8 cellular contexts compared by ENCODE assay signal in genomic region chr6:57350316-57350842, GRCh38. TPM values are rescaled to one million over a fixed set of nuclear protein-coding genes. Genes with fewer than 3 reads are reported as not detected.
DNase-seq lines count a peak whose midpoint lies in the region; ATAC-seq, FAIRE-seq and TF ChIP-seq lines count a peak whose summit lies in the region.
"Not testable (repeated sequence)": the region's sequence is repeated elsewhere in the genome, so short reads cannot be mapped to it uniquely, and the experiment has no call there.

No MANE protein-coding gene starts in this region.

- not testable (repeated sequence) for BruUV-seq in GM12878 (replicated peaks; lab: Mats Ljungman, UMichigan)

- H3K4me3 ChIP-seq in GM12865 (ENCODE audit: low read depth, low read length); GM12878: not testable (repeated sequence)

- not testable (repeated sequence) for FAIRE-seq in GM12878 (lab: Jason Lieb, UNC)

- WGBS in GM12878 (ENCODE audit: insufficient coverage, insufficient replicate concordance, low lambda C conversion rate, missing lambda C conversion rate) = 69% methylated on average over 6 of the region's 6 CpGs

- peak; percentile 76 for ATAC-seq in GM19351 (IDR thresholded peaks at IDR 0.05; ENCODE audit: unreplicated experiment)
- ATAC-seq in GM21529 (IDR thresholded peaks at IDR 0.05; ENCODE audit: unreplicated experiment) = peak; percentile 63
- peak; percentile 71 for ATAC-seq in HG02798 (IDR thresholded peaks at IDR 0.05; ENCODE audit: poor library complexity, unreplicated experiment)
- ATAC-seq in HG03378 (IDR thresholded peaks at IDR 0.05; ENCODE audit: unreplicated experiment) = peak; percentile 67
- ATAC-seq in GM12878 = peak; percentile 86
- peak; percentile 71 for ATAC-seq in sciatic nerve

- intact Hi-C loops in GM12878 (cut with micrococcal nuclease; ENCODE audit: unreplicated experiment); sciatic nerve (cut with DNase I): not testable (repeated sequence)

- not testable (repeated sequence) for H4K20me1 ChIP-seq in GM12878 (ENCODE audit: control insufficient read depth, insufficient read depth)

- H3K27ac ChIP-seq in GM12878 (ENCODE audit: control insufficient read depth, insufficient read depth) = not testable (repeated sequence)

- H3K79me2 ChIP-seq in GM12878 (ENCODE audit: control insufficient read depth, insufficient read depth, low read length) = not testable (repeated sequence)

- TF ChIP-seq POLR2A in GM12878 (IDR thresholded peaks at IDR 0.05; ENCODE audit: low read depth, low read length) = not testable (repeated sequence)

- H3K9ac ChIP-seq in GM12878 (ENCODE audit: control insufficient read depth, insufficient read depth, low read length) = not testable (repeated sequence)

- H3K9me3 ChIP-seq in GM12878 (replicated peaks; ENCODE audit: control insufficient read depth, insufficient read depth, low read length) = not testable (repeated sequence)

- H3K4me2 ChIP-seq in GM12878 (ENCODE audit: control insufficient read depth, insufficient read depth) = not testable (repeated sequence)

- H3K27me3 ChIP-seq in GM12878 (replicated peaks in 1 of 2; ENCODE audit: control insufficient read depth in 2 of 2, insufficient read depth in 2 of 2, low read length in 1 of 2) = not testable (repeated sequence)

- RAD21 ChIA-PET in GM12878 (lab: Charles Lee; ENCODE audit: unreplicated experiment) = not testable (repeated sequence)

- SMC1A ChIA-PET in GM12878 (lab: Charles Lee; ENCODE audit: uncharacterized antibody, unreplicated experiment) = not testable (repeated sequence)

- H2AFZ ChIP-seq in GM12878 (ENCODE audit: control insufficient read depth, low read depth, low read length) = not testable (repeated sequence)

- H3K4me1 ChIP-seq in GM12878 (ENCODE audit: control insufficient read depth, insufficient read depth, low read length) = not testable (repeated sequence)

- not testable (repeated sequence) for H3K36me3 ChIP-seq in GM12878 (ENCODE audit: control insufficient read depth in 2 of 2, insufficient read depth in 2 of 2, low read length in 1 of 2)

- not testable (repeated sequence) for TF ChIP-seq RAD21 in GM12878 (IDR thresholded peaks at IDR 0.05; ENCODE audit: insufficient read depth, low read depth, low read length)

- CTCF ChIA-PET in GM12878 (lab: Yijun Ruan, JAX) = interaction anchor here (0.7 kb wide), 1 partner anchor 34 kb away, joined by 3 read pairs; the partner anchor contains the start of gene PRIM2

- peak; percentile 2 for DNase-seq in GM12865 (ENCODE audit: low read depth)
- DNase-seq in MV-4-11 (lab: John Stamatoyannopoulos, UW) = peak; percentile 73
- not testable (repeated sequence) for DNase-seq in GM12878 (ENCODE audit: low read depth, low spot score); sciatic nerve (ENCODE audit: low spot score)

- in situ Hi-C loops in GM12878 (cut with MboI) = not testable (repeated sequence)

- TF ChIP-seq EP300 in GM12878 (IDR thresholded peaks at IDR 0.05; ENCODE audit: borderline replicate concordance in 1 of 2, control insufficient read depth in 1 of 2, low read depth in 2 of 2, low read length in 2 of 2) = not testable (repeated sequence)

- not testable (repeated sequence) for TF ChIP-seq CTCF in GM12865 (IDR thresholded peaks at IDR 0.05; ENCODE audit: insufficient read depth, low read depth, low read length, missing control alignments); GM12878 (IDR thresholded peaks at IDR 0.05 in 2 of 3, conservative IDR thresholded peaks at IDR 0.05 in 1 of 3; ENCODE audit: control insufficient read depth in 2 of 3, extremely low read depth in 1 of 3, insufficient read depth in 1 of 3, low read depth in 3 of 3, low read length in 3 of 3)

- POLR2A ChIA-PET in GM12878 (lab: Charles Lee) = not testable (repeated sequence)

TF ChIP-seq in GM12878, 131 proteins besides CTCF, POLR2A, EP300 and RAD21:
- peak; percentile 36; the same call in 1 of the 2 replicates for TF ChIP-seq RUNX3 (IDR thresholded peaks at IDR 0.05; ENCODE audit: low read length)

RNA-seq across cellular contexts. Expression of gene PRIM2, which starts 32.9 kb away (rescaled TPM):
- total RNA-seq in GM12878 (2013; cell fraction: nucleolus; rRNA removed) = 96.1 and 98.4 TPM in 2 replicates
- total RNA-seq in GM12878 (2014; rRNA removed) = 31.1 and 37.9 TPM in 2 replicates
- total RNA-seq in GM12878 (2014; rRNA removed; fragmentation: Illumina TruSeq; extraction: Trizol) = 38.6 and 40.1 TPM in 2 replicates
- total RNA-seq in GM12878 (2021) = 23.1 and 25.0 TPM in 2 replicates
- polyA plus RNA-seq in GM12878 (2011; ENCODE audit: low read depth) = 13.4 TPM
- 24.6 and 37.0 TPM in 2 replicates for polyA plus RNA-seq in GM12878 (2011; rRNA removed)
- 11.7 and 16.1 TPM in 2 replicates for polyA plus RNA-seq in GM12878 (2011; cell fraction: cytosol; rRNA removed)
- polyA plus RNA-seq in GM12878 (2011; cell fraction: nucleus; rRNA removed) = 11.6 and 17.2 TPM in 2 replicates
- 10.9 and 14.0 TPM in 2 replicates for polyA plus RNA-seq in GM12878 (2012)
- 26.7 and 33.1 TPM in 2 replicates for polyA plus RNA-seq in GM12878 (2014; fragmentation: Illumina TruSeq; extraction: Trizol)
- 10 to 100 TPM; 13.2 to 18.6 TPM for polyA plus RNA-seq in GM12878 (2014; fragmentation: Nextera tagmentation; extraction: Ambion mirVana)
- 15.2 and 17.7 TPM in 2 replicates for polyA plus RNA-seq in GM12878 (2014; rRNA removed)
- polyA plus RNA-seq in GM12878 (2016; fragmentation: Nextera tagmentation; extraction: Ambion mirVana) = 10 to 100 TPM; 25.2 to 26.5 TPM
- polyA minus RNA-seq in GM12878 (2011; rRNA and poly(A)+ RNA removed) = 42.6 and 44.5 TPM in 2 replicates
- polyA minus RNA-seq in GM12878 (2011; cell fraction: cytosol; rRNA and poly(A)+ RNA removed) = 14.2 and 17.9 TPM in 2 replicates
- polyA minus RNA-seq in GM12878 (2011; cell fraction: nucleus; rRNA and poly(A)+ RNA removed) = 47.8 and 80.0 TPM in 2 replicates
- total RNA-seq in sciatic nerve = 9.6 TPM
